In the genomic region with DNA sequence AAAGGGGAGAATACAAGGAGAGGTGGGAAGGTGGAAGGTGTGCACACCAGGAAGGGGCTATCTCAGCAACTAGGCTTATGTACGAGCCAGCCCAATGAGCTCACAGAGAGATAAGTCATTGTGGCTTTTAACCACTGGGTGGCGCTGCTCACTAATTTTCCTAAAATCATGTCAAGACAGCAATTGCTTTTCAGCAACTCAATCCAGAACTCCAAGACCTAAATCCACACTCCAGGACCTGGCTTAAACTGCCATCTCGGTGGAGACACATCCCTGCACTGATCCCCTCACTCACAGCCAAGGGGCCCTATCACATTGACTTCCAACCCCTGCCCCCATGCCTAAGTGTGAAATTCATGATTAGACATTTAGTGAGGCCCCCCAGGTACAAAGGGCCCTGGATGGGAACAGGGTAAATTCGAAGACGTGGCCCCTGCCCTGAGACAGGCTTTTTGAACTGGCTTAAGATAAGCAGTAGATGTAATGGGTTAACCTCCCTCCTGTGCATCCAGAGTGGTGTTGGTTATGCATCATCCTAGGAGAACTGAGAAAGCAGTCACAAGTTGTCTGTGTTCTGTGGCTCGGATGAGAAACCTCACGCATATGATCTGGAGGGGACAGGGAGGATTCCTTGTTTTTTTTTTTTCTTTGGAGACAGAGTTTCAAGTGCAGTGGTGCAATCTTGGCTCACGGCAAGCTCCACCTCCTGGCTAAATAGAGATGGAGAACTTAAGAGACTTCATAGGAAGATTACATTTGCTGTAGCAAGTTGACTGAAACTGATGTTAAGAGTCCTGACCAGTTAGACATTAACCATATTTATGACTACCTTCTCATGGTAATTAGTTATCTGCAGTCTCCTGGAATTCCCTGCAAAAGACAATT, we compare ENCODE assay signal across 1 cellular context.
TF ChIP-seq lines count a peak whose summit lies in the region.

No MANE protein-coding gene starts in this region.

TF ChIP-seq in IMR-90, 13 proteins besides CTCF, POLR2A, EP300 and RAD21:
- TF ChIP-seq SMC3 (IDR thresholded peaks at IDR 0.05; ENCODE audit: low read depth, low read length) (peak; percentile 72), MAFK (IDR thresholded peaks at IDR 0.05; ENCODE audit: low read depth, low read length) (no peak)
TF ChIP-seq in IMR-90: peak in this region for 1.
